Comparison of ENCODE assay signal across 38 cellular contexts in the genomic region with DNA sequence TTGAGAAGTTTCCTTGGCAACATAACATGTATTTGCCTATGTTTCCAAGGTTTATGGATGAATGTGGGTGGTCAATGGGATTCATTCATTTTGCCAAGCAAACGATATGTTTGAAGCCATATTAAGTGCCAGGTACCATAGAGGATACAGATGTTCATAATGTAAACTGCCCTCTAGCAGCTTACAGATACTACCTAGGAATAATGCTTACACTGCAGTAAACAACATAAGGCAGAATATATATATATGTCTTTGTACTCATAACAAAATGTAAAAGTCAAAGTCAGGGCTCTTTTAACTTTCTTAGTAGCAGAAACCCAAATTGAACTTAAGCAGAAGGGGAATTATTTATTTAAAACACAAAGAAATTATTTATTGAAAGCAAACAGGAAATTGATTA.
"Had no signal": no experiment of that assay in that cellular context is flagged by ENCODE, and none has a peak within 500 bp of the region (broad histone marks: within the 10 kb centered on the region; RNA-seq: fewer than 3 reads in every experiment).

No MANE protein-coding gene starts in this region.

- H3K36me3 Mint-ChIP-seq: activated naive CD4-positive, alpha-beta T cell treated with anti-CD3 and anti-CD28 coated beads, Interleukin-2, amount 10 ng/mL, durations not matched to agents 7 days and 5 days; activated naive CD4-positive, alpha-beta T cell treated with anti-CD3 and anti-CD28 coated beads, Interleukin-2, amount 50 U/mL, for 24 hours; activated naive CD4-positive, alpha-beta T cell treated with anti-CD3 and anti-CD28 coated beads, Interleukin-2, amount 50 U/mL, for 72 hours; activated naive CD8-positive, alpha-beta T cell; activated naive CD8-positive, alpha-beta T cell treated with anti-CD3 and anti-CD28 coated beads for 36 hours; activated naive CD8-positive, alpha-beta T cell treated with anti-CD3 and anti-CD28 coated beads, Interleukin-2, amount 10 ng/mL, durations not matched to agents 7 days and 5 days; brain had no signal

- H3K4me1 ChIP-seq: body of pancreas, breast epithelium had no signal

- H3K4me3 Mint-ChIP-seq: activated naive CD4-positive, alpha-beta T cell treated with anti-CD3 and anti-CD28 coated beads for 36 hours; activated naive CD4-positive, alpha-beta T cell treated with anti-CD3 and anti-CD28 coated beads, Interleukin-2, amount 10 ng/mL, durations not matched to agents 7 days and 5 days; activated naive CD4-positive, alpha-beta T cell treated with anti-CD3 and anti-CD28 coated beads, Interleukin-2, amount 50 U/mL, for 24 hours; activated naive CD8-positive, alpha-beta T cell; activated naive CD8-positive, alpha-beta T cell treated with anti-CD3 and anti-CD28 coated beads for 36 hours; activated naive CD8-positive, alpha-beta T cell treated with anti-CD3 and anti-CD28 coated beads, Interleukin-2, amount 10 ng/mL, durations not matched to agents 7 days and 5 days; activated naive CD8-positive, alpha-beta T cell treated with anti-CD3 and anti-CD28 coated beads, Interleukin-2, amount 50 U/mL, for 24 hours; activated T-cell treated with anti-CD3 and anti-CD28 coated beads, Interleukin-2, amount 50 U/mL, for 24 hours; activated T-cell treated with anti-CD3 and anti-CD28 coated beads, Interleukin-2, amount 50 U/mL, for 4 hours; activated T-cell treated with anti-CD3 and anti-CD28 coated beads, Interleukin-2, amount 50 U/mL, for 72 hours; activated T-helper 1 cell treated with anti-CD3 and anti-CD28 coated beads, Interleukin-12 subunit alpha, Interleukin-12 subunit beta, Interleukin-2, Interleukin-4 antibody, amounts not matched to agents 30 ng/mL and 10 ng/mL and 1 ng/mL, durations not matched to agents 14 hours and 24 hours and 36 hours; activated T-helper 17 cell treated with anti-CD3 and anti-CD28 coated beads, Interleukin-2, amount 50 U/mL, for 72 hours; brain; central memory CD8-positive, alpha-beta T cell had no signal

- H3K4me3 ChIP-seq: adrenal gland, ascending aorta, body of pancreas, breast epithelium, cardiac muscle cell had no signal

- H3K36me3 ChIP-seq: adrenal gland, ascending aorta, brain microvascular endothelial cell, breast epithelium, cardiac muscle cell had no signal

- ATAC-seq: activated naive CD4-positive, alpha-beta T cell treated with anti-CD3 and anti-CD28 coated beads, Interleukin-2, amount 50 U/mL, for 72 hours; activated naive CD8-positive, alpha-beta T cell treated with anti-CD3 and anti-CD28 coated beads, Interleukin-2, amount 50 U/mL, for 24 hours; activated T-cell treated with anti-CD3 and anti-CD28 coated beads, Interleukin-2, amount 50 U/mL, for 4 hours; activated T-cell treated with anti-CD3 and anti-CD28 coated beads, Interleukin-2, amount 50 U/mL, for 72 hours; activated T-helper 17 cell treated with anti-CD3 and anti-CD28 coated beads, Interleukin-2, amount 50 U/mL, for 72 hours; body of pancreas had no signal

- H3K9me3 ChIP-seq: adrenal gland, ascending aorta, body of pancreas, breast epithelium had no signal

- FAIRE-seq: astrocyte, bronchial epithelial cell had no signal

- H3K27ac ChIP-seq: adrenal gland, ascending aorta, body of pancreas, brain microvascular endothelial cell, breast epithelium, cardiac muscle cell had no signal

- H3K4me1 Mint-ChIP-seq: activated naive CD4-positive, alpha-beta T cell treated with anti-CD3 and anti-CD28 coated beads, Interleukin-2, amount 10 ng/mL, durations not matched to agents 7 days and 5 days; activated naive CD4-positive, alpha-beta T cell treated with anti-CD3 and anti-CD28 coated beads, Interleukin-2, amount 50 U/mL, for 24 hours; activated naive CD8-positive, alpha-beta T cell treated with anti-CD3 and anti-CD28 coated beads for 36 hours; activated naive CD8-positive, alpha-beta T cell treated with anti-CD3 and anti-CD28 coated beads, Interleukin-2, amount 10 ng/mL, durations not matched to agents 7 days and 5 days; activated naive CD8-positive, alpha-beta T cell treated with anti-CD3 and anti-CD28 coated beads, Interleukin-2, amount 50 U/mL, for 24 hours; activated T-helper 17 cell treated with anti-CD3 and anti-CD28 coated beads, Interleukin-2, amount 50 U/mL, for 72 hours; central memory CD8-positive, alpha-beta T cell had no signal

- H3K27ac Mint-ChIP-seq: activated naive CD4-positive, alpha-beta T cell treated with anti-CD3 and anti-CD28 coated beads for 36 hours; activated naive CD4-positive, alpha-beta T cell treated with anti-CD3 and anti-CD28 coated beads, Interleukin-2, amount 10 ng/mL, durations not matched to agents 7 days and 5 days; activated naive CD4-positive, alpha-beta T cell treated with anti-CD3 and anti-CD28 coated beads, Interleukin-2, amount 50 U/mL, for 24 hours; activated naive CD4-positive, alpha-beta T cell treated with anti-CD3 and anti-CD28 coated beads, Interleukin-2, amount 50 U/mL, for 72 hours; activated naive CD8-positive, alpha-beta T cell; activated naive CD8-positive, alpha-beta T cell treated with anti-CD3 and anti-CD28 coated beads for 36 hours; activated naive CD8-positive, alpha-beta T cell treated with anti-CD3 and anti-CD28 coated beads, Interleukin-2, amount 10 ng/mL, durations not matched to agents 7 days and 5 days; activated naive CD8-positive, alpha-beta T cell treated with anti-CD3 and anti-CD28 coated beads, Interleukin-2, amount 50 U/mL, for 24 hours; activated T-cell treated with anti-CD3 and anti-CD28 coated beads, Interleukin-2, amount 50 U/mL, for 24 hours; activated T-cell treated with anti-CD3 and anti-CD28 coated beads, Interleukin-2, amount 50 U/mL, for 72 hours; activated T-helper 1 cell treated with anti-CD3 and anti-CD28 coated beads, Interleukin-12 subunit alpha, Interleukin-12 subunit beta, Interleukin-2, Interleukin-4 antibody, amounts not matched to agents 30 ng/mL and 10 ng/mL and 1 ng/mL, durations not matched to agents 14 hours and 24 hours and 36 hours; activated T-helper 17 cell treated with anti-CD3 and anti-CD28 coated beads, Interleukin-2, amount 50 U/mL, for 72 hours; activated T-helper 2 cell treated with anti-CD3 and anti-CD28 coated beads, Interferon-gamma antibody, Interleukin-2, Interleukin-4, amounts not matched to agents 10 μg/mL and 5 μg/mL and 100 μg/mL, durations not matched to agents 14 hours and 24 hours and 36 hours; brain had no signal

- DNase-seq: activated effector memory CD4-positive, alpha-beta T cell treated with anti-CD3 and anti-CD28 coated beads, Interleukin-2, amount 50 U/mL, for 16 hours; activated effector memory CD4-positive, alpha-beta T cell treated with Interleukin-2 at 50 U/mL for 16 hours; activated gamma-delta T cell; activated gamma-delta T cell treated with Interleukin-2 at 50 U/mL for 16 hours; activated naive CD4-positive, alpha-beta T cell; activated naive CD4-positive, alpha-beta T cell treated with anti-CD3 and anti-CD28 coated beads for 36 hours; activated naive CD4-positive, alpha-beta T cell treated with anti-CD3 and anti-CD28 coated beads, Interleukin-2, amount 10 ng/mL, durations not matched to agents 7 days and 5 days; activated naive CD4-positive, alpha-beta T cell treated with anti-CD3 and anti-CD28 coated beads, Interleukin-2, amount 50 U/mL, for 16 hours; activated naive CD4-positive, alpha-beta T cell treated with Interleukin-2 at 50 U/mL for 16 hours; activated naive CD8-positive, alpha-beta T cell treated with anti-CD3 and anti-CD28 coated beads for 36 hours; activated naive CD8-positive, alpha-beta T cell treated with anti-CD3 and anti-CD28 coated beads, Interleukin-2, amount 10 ng/mL, durations not matched to agents 7 days and 5 days; activated naive CD8-positive, alpha-beta T cell treated with anti-CD3 and anti-CD28 coated beads, Interleukin-2, amount 50 U/mL, for 24 hours; activated T-cell treated with anti-CD3 and anti-CD28 coated beads, Interleukin-2, amount 50 U/mL, for 24 hours; activated T-cell treated with anti-CD3 and anti-CD28 coated beads, Interleukin-2, amount 50 U/mL, for 4 hours; activated T-cell treated with anti-CD3 and anti-CD28 coated beads, Interleukin-2, amount 50 U/mL, for 48 hours; activated T-cell treated with anti-CD3 and anti-CD28 coated beads, Interleukin-2, amount 50 U/mL, for 72 hours; adrenal gland; amniotic stem cell; amygdala; aorta; body of pancreas; brain microvascular endothelial cell; caudate nucleus; central memory CD4-positive, alpha-beta T cell; cerebellar nuclear complex had no signal

- H3K9me3 Mint-ChIP-seq: activated naive CD4-positive, alpha-beta T cell treated with anti-CD3 and anti-CD28 coated beads for 36 hours; activated naive CD4-positive, alpha-beta T cell treated with anti-CD3 and anti-CD28 coated beads, Interleukin-2, amount 10 ng/mL, durations not matched to agents 7 days and 5 days; activated naive CD4-positive, alpha-beta T cell treated with anti-CD3 and anti-CD28 coated beads, Interleukin-2, amount 50 U/mL, for 24 hours; activated naive CD4-positive, alpha-beta T cell treated with anti-CD3 and anti-CD28 coated beads, Interleukin-2, amount 50 U/mL, for 72 hours; activated naive CD8-positive, alpha-beta T cell treated with anti-CD3 and anti-CD28 coated beads for 36 hours; activated naive CD8-positive, alpha-beta T cell treated with anti-CD3 and anti-CD28 coated beads, Interleukin-2, amount 10 ng/mL, durations not matched to agents 7 days and 5 days; activated naive CD8-positive, alpha-beta T cell treated with anti-CD3 and anti-CD28 coated beads, Interleukin-2, amount 50 U/mL, for 24 hours; activated T-cell treated with anti-CD3 and anti-CD28 coated beads, Interleukin-2, amount 50 U/mL, for 24 hours; activated T-cell treated with anti-CD3 and anti-CD28 coated beads, Interleukin-2, amount 50 U/mL, for 4 hours; activated T-cell treated with anti-CD3 and anti-CD28 coated beads, Interleukin-2, amount 50 U/mL, for 72 hours; activated T-helper 1 cell treated with anti-CD3 and anti-CD28 coated beads, Interleukin-12 subunit alpha, Interleukin-12 subunit beta, Interleukin-2, Interleukin-4 antibody, amounts not matched to agents 30 ng/mL and 10 ng/mL and 1 ng/mL, durations not matched to agents 14 hours and 24 hours and 36 hours; activated T-helper 2 cell treated with anti-CD3 and anti-CD28 coated beads, Interferon-gamma antibody, Interleukin-2, Interleukin-4, amounts not matched to agents 10 μg/mL and 5 μg/mL and 100 μg/mL, durations not matched to agents 14 hours and 24 hours and 36 hours; central memory CD8-positive, alpha-beta T cell had no signal

- H3K27me3 ChIP-seq: adrenal gland, ascending aorta, body of pancreas, brain microvascular endothelial cell, breast epithelium had no signal
